ENCODE assay signal across 1 cellular context in genomic region chr10:88949051-88949450, GRCh38.
TF ChIP-seq lines count a peak whose summit lies in the region.

No MANE protein-coding gene starts in this region.

TF ChIP-seq in IMR-90, 13 proteins besides CTCF, POLR2A, EP300 and RAD21:
- no peak for TF ChIP-seq BHLHE40 (IDR thresholded peaks at IDR 0.05; ENCODE audit: low read depth, low read length)
- no peak for TF ChIP-seq NFE2L2 (IDR thresholded peaks at IDR 0.05; ENCODE audit: low read depth, low read length)
- TF ChIP-seq CHD1 (IDR thresholded peaks at IDR 0.05; ENCODE audit: low read depth, low read length), result no peak
- no peak for TF ChIP-seq ELK1 (IDR thresholded peaks at IDR 0.05; ENCODE audit: borderline replicate concordance, low read depth, low read length)
- TF ChIP-seq USF2 (IDR thresholded peaks at IDR 0.05; ENCODE audit: low read depth, low read length), result no peak
- no peak for TF ChIP-seq CEBPB (IDR thresholded peaks at IDR 0.05; ENCODE audit: low read depth, low read length)
- TF ChIP-seq MAFK (IDR thresholded peaks at IDR 0.05; ENCODE audit: low read depth, low read length), result no peak
- no peak for TF ChIP-seq FOS (IDR thresholded peaks at IDR 0.05; ENCODE audit: low read depth, low read length)
- no peak for TF ChIP-seq SMC3 (IDR thresholded peaks at IDR 0.05; ENCODE audit: low read depth, low read length)
- TF ChIP-seq MAZ (IDR thresholded peaks at IDR 0.05; ENCODE audit: borderline replicate concordance, low read depth, low read length), result no peak
- TF ChIP-seq RFX5 (IDR thresholded peaks at IDR 0.05; ENCODE audit: low read depth, low read length), result no peak
- TF ChIP-seq RCOR1 (IDR thresholded peaks at IDR 0.05; ENCODE audit: insufficient replicate concordance, low read length), result no peak
- TF ChIP-seq MXI1 (IDR thresholded peaks at IDR 0.05; ENCODE audit: borderline replicate concordance, low read depth, low read length), result no peak
TF ChIP-seq in IMR-90: peak in this region for 0.
